ENCODE assay signal across 1 cellular context in genomic region chr4:138311771-138312535, GRCh38.
TF ChIP-seq lines count a peak whose summit lies in the region.

No MANE protein-coding gene starts in this region.

TF ChIP-seq in GM23338, 12 proteins besides CTCF, POLR2A, EP300 and RAD21 (continued from another document):
- TF ChIP-seq ZNF462 (CRISPR knock-in tag; IDR thresholded peaks at IDR 0.05): no peak
- TF ChIP-seq CREB1 (CRISPR knock-in tag; IDR thresholded peaks at IDR 0.05; ENCODE audit: low read depth): no peak
- no peak for TF ChIP-seq JUNB (IDR thresholded peaks at IDR 0.05; ENCODE audit: unreplicated experiment)
- no peak for TF ChIP-seq STAT1 (IDR thresholded peaks at IDR 0.05; ENCODE audit: unreplicated experiment)
- no peak for TF ChIP-seq POLR2AphosphoS5 (IDR thresholded peaks at IDR 0.05; ENCODE audit: low read depth)
- TF ChIP-seq EZH2phosphoT487 (IDR thresholded peaks at IDR 0.05; ENCODE audit: unreplicated experiment): no peak
- TF ChIP-seq REST (IDR thresholded peaks at IDR 0.05; ENCODE audit: unreplicated experiment): no peak
- no peak for TF ChIP-seq ZNF331 (CRISPR knock-in tag; IDR thresholded peaks at IDR 0.05; ENCODE audit: low read depth)
